ENCODE assay signal across 25 cellular contexts in the genomic region with DNA sequence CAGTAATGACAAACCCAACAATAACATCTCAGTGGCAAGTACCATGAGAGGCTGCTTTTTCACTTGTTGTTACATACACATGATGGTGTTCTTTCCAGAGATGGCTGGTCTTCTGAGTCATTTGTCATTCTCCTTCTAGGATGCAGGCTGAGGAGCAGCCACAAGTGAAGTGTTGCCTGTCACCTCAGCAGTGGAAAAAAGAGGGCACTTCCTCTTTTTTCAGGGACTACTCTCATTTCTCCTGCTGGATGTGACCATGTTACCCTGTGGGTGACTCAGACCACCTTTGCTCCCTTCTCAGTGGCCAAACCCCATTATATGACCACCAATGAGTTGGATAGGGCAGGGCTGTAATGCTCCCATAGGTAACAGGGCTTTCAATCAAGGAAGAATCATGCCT.
"Had no signal": no experiment of that assay in that cellular context is flagged by ENCODE, and none has a peak within 500 bp of the region (broad histone marks: within the 10 kb centered on the region; RNA-seq: fewer than 3 reads in every experiment).

No MANE protein-coding gene starts in this region.

- H3K27me3 ChIP-seq: colonic mucosa, esophagus squamous epithelium, gastrocnemius medialis, heart left ventricle, right lobe of liver, tibial artery had no signal

- H3K27ac Mint-ChIP-seq: activated CD4-positive, alpha-beta T cell treated with anti-CD3 and anti-CD28 coated beads, Interleukin-2, amount 10 ng/mL, durations not matched to agents 7 days and 5 days; activated CD8-positive, alpha-beta memory T cell treated with anti-CD3 and anti-CD28 coated beads, Interleukin-2, amount 10 ng/mL, durations not matched to agents 7 days and 5 days; activated CD8-positive, alpha-beta T cell treated with anti-CD3 and anti-CD28 coated beads for 36 hours; activated naive CD4-positive, alpha-beta T cell treated with anti-CD3 and anti-CD28 coated beads, Interleukin-2, amount 10 ng/mL, durations not matched to agents 7 days and 5 days; endodermal cell; stimulated activated effector memory CD8-positive, alpha-beta T cell treated with anti-CD3 and anti-CD28 coated beads, Interleukin-12 subunit alpha, Interleukin-12 subunit beta, amount 100 ng/mL, for 72 hours; stimulated activated naive CD8-positive, alpha-beta T cell treated with anti-CD3 and anti-CD28 coated beads, Interleukin-15, amount 100 ng/mL, for 72 hours had no signal

- H3K27ac ChIP-seq: colonic mucosa, esophagus squamous epithelium, gastrocnemius medialis, heart left ventricle, right lobe of liver, skin epidermis, tibial artery had no signal

- H3K27me3 Mint-ChIP-seq: activated CD4-positive, alpha-beta T cell treated with anti-CD3 and anti-CD28 coated beads, Interleukin-2, amount 10 ng/mL, durations not matched to agents 7 days and 5 days; activated CD8-positive, alpha-beta memory T cell treated with anti-CD3 and anti-CD28 coated beads, Interleukin-2, amount 10 ng/mL, durations not matched to agents 7 days and 5 days; activated CD8-positive, alpha-beta T cell treated with anti-CD3 and anti-CD28 coated beads for 36 hours; activated naive CD4-positive, alpha-beta T cell treated with anti-CD3 and anti-CD28 coated beads, Interleukin-2, amount 10 ng/mL, durations not matched to agents 7 days and 5 days; stimulated activated naive CD8-positive, alpha-beta T cell treated with anti-CD3 and anti-CD28 coated beads, Interleukin-15, amount 100 ng/mL, for 72 hours had no signal

- FAIRE-seq: bronchial epithelial cell had no signal

- H3K4me3 ChIP-seq: colonic mucosa, esophagus squamous epithelium, gastrocnemius medialis, heart left ventricle, right lobe of liver, skin epidermis, tibial artery had no signal

- DNase-seq: activated CD4-positive, alpha-beta T cell treated with anti-CD3 and anti-CD28 coated beads, Interleukin-2, amount 10 ng/mL, durations not matched to agents 7 days and 5 days; activated CD8-positive, alpha-beta memory T cell treated with anti-CD3 and anti-CD28 coated beads, Interleukin-2, amount 10 ng/mL, durations not matched to agents 7 days and 5 days; activated CD8-positive, alpha-beta T cell treated with anti-CD3 and anti-CD28 coated beads for 36 hours; activated effector memory CD4-positive, alpha-beta T cell treated with anti-CD3 and anti-CD28 coated beads, Interleukin-2, amount 50 U/mL, for 16 hours; activated naive CD4-positive, alpha-beta T cell treated with anti-CD3 and anti-CD28 coated beads, Interleukin-2, amount 10 ng/mL, durations not matched to agents 7 days and 5 days; activated T-cell treated with anti-CD3 and anti-CD28 coated beads for 4 hours; amygdala; colonic mucosa; endodermal cell; esophagus squamous epithelium; gastrocnemius medialis; heart left ventricle; islet precursor cell; left colon; mesenchymal stem cell; nephron progenitor cell; nucleus accumbens; right lobe of liver; stimulated activated CD4-positive, alpha-beta T cell treated with anti-CD3 and anti-CD28 coated beads, Interleukin-2, amount 100 ng/mL, for 24 hours; stimulated activated naive CD8-positive, alpha-beta T cell treated with anti-CD3 and anti-CD28 coated beads, Interleukin-15, amount 100 ng/mL, for 72 hours; T-helper 9 cell; tibial artery had no signal

- H3K36me3 Mint-ChIP-seq: activated CD8-positive, alpha-beta memory T cell treated with anti-CD3 and anti-CD28 coated beads, Interleukin-2, amount 10 ng/mL, durations not matched to agents 7 days and 5 days; activated naive CD4-positive, alpha-beta T cell treated with anti-CD3 and anti-CD28 coated beads, Interleukin-2, amount 10 ng/mL, durations not matched to agents 7 days and 5 days; stimulated activated effector memory CD8-positive, alpha-beta T cell treated with anti-CD3 and anti-CD28 coated beads, Interleukin-12 subunit alpha, Interleukin-12 subunit beta, amount 100 ng/mL, for 72 hours had no signal

- H3K9me3 Mint-ChIP-seq: endodermal cell had no signal

- H3K4me3 Mint-ChIP-seq: activated CD4-positive, alpha-beta T cell treated with anti-CD3 and anti-CD28 coated beads, Interleukin-2, amount 10 ng/mL, durations not matched to agents 7 days and 5 days; activated CD8-positive, alpha-beta memory T cell treated with anti-CD3 and anti-CD28 coated beads, Interleukin-2, amount 10 ng/mL, durations not matched to agents 7 days and 5 days; activated CD8-positive, alpha-beta T cell treated with anti-CD3 and anti-CD28 coated beads for 36 hours; activated naive CD4-positive, alpha-beta T cell treated with anti-CD3 and anti-CD28 coated beads, Interleukin-2, amount 10 ng/mL, durations not matched to agents 7 days and 5 days; endodermal cell; stimulated activated effector memory CD8-positive, alpha-beta T cell treated with anti-CD3 and anti-CD28 coated beads, Interleukin-12 subunit alpha, Interleukin-12 subunit beta, amount 100 ng/mL, for 72 hours; stimulated activated naive CD8-positive, alpha-beta T cell treated with anti-CD3 and anti-CD28 coated beads, Interleukin-15, amount 100 ng/mL, for 72 hours had no signal

- H3K36me3 ChIP-seq: colonic mucosa, esophagus squamous epithelium, gastrocnemius medialis, heart left ventricle, right lobe of liver, tibial artery had no signal

- H3K4me1 ChIP-seq: colonic mucosa, esophagus squamous epithelium, gastrocnemius medialis, heart left ventricle, right lobe of liver, tibial artery had no signal

- H3K9me3 ChIP-seq: colonic mucosa, esophagus squamous epithelium, gastrocnemius medialis, right lobe of liver, tibial artery had no signal

- ATAC-seq: activated CD8-positive, alpha-beta memory T cell treated with anti-CD3 and anti-CD28 coated beads, Interleukin-2, amount 10 ng/mL, durations not matched to agents 7 days and 5 days; activated CD8-positive, alpha-beta T cell treated with anti-CD3 and anti-CD28 coated beads for 36 hours; gastrocnemius medialis; heart left ventricle; left colon; right lobe of liver; stimulated activated effector memory CD8-positive, alpha-beta T cell treated with anti-CD3 and anti-CD28 coated beads, Interleukin-12 subunit alpha, Interleukin-12 subunit beta, amount 100 ng/mL, for 72 hours; stimulated activated naive CD8-positive, alpha-beta T cell treated with anti-CD3 and anti-CD28 coated beads, Interleukin-15, amount 100 ng/mL, for 72 hours had no signal

- H3K4me1 Mint-ChIP-seq: activated CD4-positive, alpha-beta T cell treated with anti-CD3 and anti-CD28 coated beads, Interleukin-2, amount 10 ng/mL, durations not matched to agents 7 days and 5 days; activated CD8-positive, alpha-beta memory T cell treated with anti-CD3 and anti-CD28 coated beads, Interleukin-2, amount 10 ng/mL, durations not matched to agents 7 days and 5 days; activated naive CD4-positive, alpha-beta T cell treated with anti-CD3 and anti-CD28 coated beads, Interleukin-2, amount 10 ng/mL, durations not matched to agents 7 days and 5 days; stimulated activated effector memory CD8-positive, alpha-beta T cell treated with anti-CD3 and anti-CD28 coated beads, Interleukin-12 subunit alpha, Interleukin-12 subunit beta, amount 100 ng/mL, for 72 hours; stimulated activated naive CD8-positive, alpha-beta T cell treated with anti-CD3 and anti-CD28 coated beads, Interleukin-15, amount 100 ng/mL, for 72 hours had no signal
